In genomic region chr7:55280031-55280454, GRCh38 we compare ENCODE assay signal across 8 cellular contexts.
DNase-seq lines count a peak whose midpoint lies in the region; ATAC-seq and TF ChIP-seq lines count a peak whose summit lies in the region.

No MANE protein-coding gene starts in this region.

- H3K27me3 ChIP-seq in NT2/D1 (ENCODE audit: insufficient read depth, insufficient read length) (no peaks in the 10 kb centered on the region), esophagus squamous epithelium (no peaks in the 10 kb centered on the region), testis (no peaks in the 10 kb centered on the region)

- TF ChIP-seq POLR2A in esophagus squamous epithelium (IDR thresholded peaks at IDR 0.05): no peak
- no peak for TF ChIP-seq POLR2A in testis (IDR thresholded peaks at IDR 0.05)

- peaks cover 12 to 20% of the 10 kb centered on the region in 2 donors for H3K27me3 Mint-ChIP-seq in natural killer cell (ENCODE audit: low read depth in 2 of 2)

- 0% methylated on average over 1 to 3 of the region's 3 CpGs for WGBS in esophagus squamous epithelium, 2 donors
- 16 to 23% methylated on average over 3 of the region's 3 CpGs for WGBS in testis, 2 donors

- H3K4me1 Mint-ChIP-seq in natural killer cell: peaks cover 5 to 6% of the 10 kb centered on the region in 2 donors

- no peak overlapping the region for H3K27ac Mint-ChIP-seq in natural killer cell

- H3K9me3 Mint-ChIP-seq in natural killer cell: no peaks in the 10 kb centered on the region

- H3K36me3 Mint-ChIP-seq in natural killer cell: no peaks in the 10 kb centered on the region

- H3K9me3 ChIP-seq in NT2/D1 (ENCODE audit: insufficient read depth, low read length): no peaks in the 10 kb centered on the region
- H3K9me3 ChIP-seq in esophagus squamous epithelium: no peaks in the 10 kb centered on the region
- no peaks in the 10 kb centered on the region for H3K9me3 ChIP-seq in testis

- no peak overlapping the region for H3K4me3 ChIP-seq in NT2/D1 (ENCODE audit: insufficient read length, low read depth)
- H3K4me3 ChIP-seq in esophagus squamous epithelium: no peak overlapping the region
- no peak overlapping the region for H3K4me3 ChIP-seq in testis

- DNase-seq in DMS53 treated with DMSO at 0.1 percent for 48 hours (lab: John Stamatoyannopoulos, UW; ENCODE audit: unreplicated experiment): peak; percentile 59
- peak; percentile 34 for DNase-seq in HS-27A (ENCODE audit: low read depth)
- DNase-seq in NT2/D1 (ENCODE audit: low read depth, low spot score): peak; percentile 86
- DNase-seq in activated CD8-positive, alpha-beta memory T cell treated with anti-CD3 and anti-CD28 coated beads, Interleukin-2, amount 50 U/mL, for 48 hours: peak; percentile 70
- DNase-seq in esophagus squamous epithelium (lab: John Stamatoyannopoulos, UW): no peak
- peak; percentile 33 for DNase-seq in natural killer cell
- DNase-seq in testis: peak; percentile 82

- ATAC-seq in GM21367 (IDR thresholded peaks at IDR 0.05; ENCODE audit: unreplicated experiment) (peak; percentile 75), natural killer cell (peak; percentile 72 to 92 (median 85))

- no peak overlapping the region for H3K9ac ChIP-seq in NT2/D1 (ENCODE audit: insufficient read length, low read depth)

- no peak overlapping the region for H3K4me3 Mint-ChIP-seq in natural killer cell

- no peak overlapping the region for H3K27ac ChIP-seq in esophagus squamous epithelium
- no peak overlapping the region for H3K27ac ChIP-seq in testis

- H3K36me3 ChIP-seq in NT2/D1 (ENCODE audit: insufficient read depth, insufficient read length, low read length) (no peaks in the 10 kb centered on the region), esophagus squamous epithelium (no peaks in the 10 kb centered on the region), testis (ENCODE audit: low read depth, missing control alignments) (no peaks in the 10 kb centered on the region)

- no peaks in the 10 kb centered on the region for H3K4me1 ChIP-seq in NT2/D1 (ENCODE audit: insufficient read depth, insufficient read length)
- H3K4me1 ChIP-seq in esophagus squamous epithelium: no peaks in the 10 kb centered on the region
- H3K4me1 ChIP-seq in testis: peaks cover 3% of the 10 kb centered on the region

- intact Hi-C loops in esophagus squamous epithelium (cut with DNase I): no loop called here
- intact Hi-C loops in natural killer cell (cut with micrococcal nuclease): loop anchor here (1.0 to 5.0 kb wide), 2 partner anchors 135 to 317 kb away; no protein-coding TSS in a partner anchor
- intact Hi-C loops in testis (cut with DNase I; ENCODE audit: low total_unique reads): loop anchor here (5.0 kb wide), 1 partner anchor 132 kb away; no protein-coding TSS in a partner anchor

- TF ChIP-seq CTCF in esophagus squamous epithelium (IDR thresholded peaks at IDR 0.05) (peak; percentile 32 to 68 (median 52)), natural killer cell (IDR thresholded peaks at IDR 0.05) (peak; percentile 76), testis (IDR thresholded peaks at IDR 0.05) (peak; percentile 24 to 60 (median 52))
